In genomic region chr1:57327331-57327730, GRCh38 we compare ENCODE assay signal across 32 cellular contexts.
"Had no signal": no experiment of that assay in that cellular context is flagged by ENCODE, and none has a peak within 500 bp of the region (broad histone marks: within the 10 kb centered on the region; RNA-seq: fewer than 3 reads in every experiment).

No MANE protein-coding gene starts in this region.

- DNase-seq: activated CD4-positive, alpha-beta T cell treated with anti-CD3 and anti-CD28 coated beads for 1 hour; activated CD4-positive, alpha-beta T cell treated with anti-CD3 and anti-CD28 coated beads, Interleukin-2, amount 10 ng/mL, durations not matched to agents 24 days and 14 days; activated CD4-positive, alpha-beta T cell treated with anti-CD3 and anti-CD28 coated beads, Interleukin-2, amount 50 U/mL, for 4 hours; activated CD4-positive, CD25-positive, alpha-beta regulatory T cell; activated CD8-positive, alpha-beta T cell treated with anti-CD3 and anti-CD28 coated beads for 36 hours; activated effector memory CD4-positive, alpha-beta T cell treated with anti-CD3 and anti-CD28 coated beads, Interleukin-2, amount 50 U/mL, for 16 hours; activated naive CD4-positive, alpha-beta T cell; activated naive CD4-positive, alpha-beta T cell treated with anti-CD3 and anti-CD28 coated beads, Interleukin-2, amount 50 U/mL, for 16 hours; activated naive CD8-positive, alpha-beta T cell treated with anti-CD3 and anti-CD28 coated beads for 36 hours; activated T-cell treated with anti-CD3 and anti-CD28 coated beads, Interleukin-2, amount 50 U/mL, for 1 hour; activated T-cell treated with anti-CD3 and anti-CD28 coated beads, Interleukin-2, amount 50 U/mL, for 72 hours; amniotic stem cell; aorta; brain microvascular endothelial cell; central memory CD4-positive, alpha-beta T cell; NCI-H1092 treated with DMSO at 0.1 percent for 48 hours; NCI-H1417; NCI-H146; NCI-H1930; NCI-H2081 treated with DMSO at 0.1 percent for 48 hours; NCI-H510A treated with DMSO at 0.1 percent for 48 hours; NCI-H526 treated with DMSO at 0.1 percent for 48 hours; NCI-H774; PC-9; SIG-M5; T-cell; T-helper 17 cell; WERI-Rb-1 had no signal

- ATAC-seq: activated CD8-positive, alpha-beta T cell treated with anti-CD3 and anti-CD28 coated beads for 36 hours; activated T-cell treated with anti-CD3 and anti-CD28 coated beads, Interleukin-2, amount 50 U/mL, for 72 hours; activated T-helper 17 cell treated with anti-CD3 and anti-CD28 coated beads, Interleukin-2, amount 50 U/mL, for 72 hours; K562; Right ventricle myocardium inferior; SK-N-SH treated with all-trans-retinoic acid at 6 μM for 48 hours; T-cell; T-helper 17 cell had no signal

- H3K36me3 ChIP-seq: brain microvascular endothelial cell, WERI-Rb-1 had no signal

- H3K4me3 ChIP-seq: K562, PC-9 had no signal

- H3K9me3 Mint-ChIP-seq: activated CD4-positive, alpha-beta T cell treated with anti-CD3 and anti-CD28 coated beads, Interleukin-2, amount 10 ng/mL, durations not matched to agents 24 days and 14 days; activated naive CD8-positive, alpha-beta T cell treated with anti-CD3 and anti-CD28 coated beads for 36 hours had no signal

- H3K4me1 Mint-ChIP-seq: activated CD4-positive, alpha-beta T cell treated with anti-CD3 and anti-CD28 coated beads, Interleukin-2, amount 10 ng/mL, durations not matched to agents 24 days and 14 days; activated naive CD8-positive, alpha-beta T cell treated with anti-CD3 and anti-CD28 coated beads for 36 hours; activated T-helper 17 cell treated with anti-CD3 and anti-CD28 coated beads, Interleukin-2, amount 50 U/mL, for 72 hours; T-cell had no signal

- H3K36me3 Mint-ChIP-seq: activated naive CD8-positive, alpha-beta T cell treated with anti-CD3 and anti-CD28 coated beads for 36 hours; T-cell had no signal

- H3K27me3 ChIP-seq: brain microvascular endothelial cell had no signal

- H3K27ac Mint-ChIP-seq: activated CD4-positive, alpha-beta T cell treated with anti-CD3 and anti-CD28 coated beads, Interleukin-2, amount 10 ng/mL, durations not matched to agents 24 days and 14 days; activated CD8-positive, alpha-beta T cell treated with anti-CD3 and anti-CD28 coated beads for 36 hours; activated naive CD8-positive, alpha-beta T cell treated with anti-CD3 and anti-CD28 coated beads for 36 hours; activated T-cell treated with anti-CD3 and anti-CD28 coated beads, Interleukin-2, amount 50 U/mL, for 72 hours; activated T-helper 17 cell treated with anti-CD3 and anti-CD28 coated beads, Interleukin-2, amount 50 U/mL, for 72 hours; T-cell; T-helper 17 cell had no signal

- H3K4me3 Mint-ChIP-seq: activated CD4-positive, alpha-beta T cell treated with anti-CD3 and anti-CD28 coated beads, Interleukin-2, amount 10 ng/mL, durations not matched to agents 24 days and 14 days; activated CD8-positive, alpha-beta T cell treated with anti-CD3 and anti-CD28 coated beads for 36 hours; activated naive CD8-positive, alpha-beta T cell treated with anti-CD3 and anti-CD28 coated beads for 36 hours; activated T-cell treated with anti-CD3 and anti-CD28 coated beads, Interleukin-2, amount 50 U/mL, for 72 hours; activated T-helper 17 cell treated with anti-CD3 and anti-CD28 coated beads, Interleukin-2, amount 50 U/mL, for 72 hours; T-cell; T-helper 17 cell had no signal

- H3K27me3 Mint-ChIP-seq: activated CD4-positive, alpha-beta T cell treated with anti-CD3 and anti-CD28 coated beads, Interleukin-2, amount 10 ng/mL, durations not matched to agents 24 days and 14 days; activated CD8-positive, alpha-beta T cell treated with anti-CD3 and anti-CD28 coated beads for 36 hours; activated naive CD8-positive, alpha-beta T cell treated with anti-CD3 and anti-CD28 coated beads for 36 hours; activated T-helper 17 cell treated with anti-CD3 and anti-CD28 coated beads, Interleukin-2, amount 50 U/mL, for 72 hours had no signal
